27 cellular contexts compared by ENCODE assay signal in genomic region chr15:72127724-72128322, GRCh38.
"Had no signal": no experiment of that assay in that cellular context is flagged by ENCODE, and none has a peak within 500 bp of the region (broad histone marks: within the 10 kb centered on the region; RNA-seq: fewer than 3 reads in every experiment).

No MANE protein-coding gene starts in this region.

- H3K9me3 Mint-ChIP-seq: naive B cell; naive thymus-derived CD8-positive, alpha-beta T cell; natural killer cell treated with Interleukin-12 subunit alpha and Interleukin-12 subunit beta and Interleukin-15 and Interleukin-18, amount 100 ng/mL, for 72 hours; neural progenitor cell; stimulated activated memory B cell treated with anti-CD40 and anti-IgM and Interleukin-4, amounts not matched to agents 10 μg/mL and 1 μg/mL and 100 μg/mL, for 72 hours; stimulated activated naive CD8-positive, alpha-beta T cell treated with anti-CD3 and anti-CD28 coated beads, Interleukin-15, Interleukin-2, amounts not matched to agents 100 ng/mL and 50 ng/mL, for 24 hours had no signal

- H3K27me3 Mint-ChIP-seq: naive B cell; naive thymus-derived CD8-positive, alpha-beta T cell; stimulated activated memory B cell treated with anti-CD40 and anti-IgM and Interleukin-4, amounts not matched to agents 10 μg/mL and 1 μg/mL and 100 μg/mL, for 72 hours; stimulated activated naive CD8-positive, alpha-beta T cell treated with anti-CD3 and anti-CD28 coated beads, Interleukin-15, Interleukin-2, amounts not matched to agents 100 ng/mL and 50 ng/mL, for 24 hours had no signal

- H3K4me1 Mint-ChIP-seq: naive B cell; naive thymus-derived CD8-positive, alpha-beta T cell; neural progenitor cell had no signal

- H2AFZ ChIP-seq: neural progenitor cell had no signal

- H3K4me3 ChIP-seq: neural progenitor cell, pancreas, psoas muscle, skin epidermis, smooth muscle cell, spleen, stomach, thoracic aorta, thyroid gland, tibial nerve, upper lobe of left lung, vagina had no signal

- H3K9me3 ChIP-seq: pancreas, psoas muscle, spleen, stomach, thoracic aorta, thyroid gland, tibial nerve, upper lobe of left lung, vagina had no signal

- H3K36me3 ChIP-seq: neural progenitor cell, pancreas, spleen, stomach, thoracic aorta, thyroid gland, tibial nerve, upper lobe of left lung, vagina had no signal

- H3K27ac ChIP-seq: neural progenitor cell, pancreas, psoas muscle, skin epidermis, spleen, stomach, thoracic aorta, thyroid gland, tibial nerve, upper lobe of left lung, vagina had no signal

- DNase-seq: naive B cell; naive thymus-derived CD8-positive, alpha-beta T cell; pancreas; psoas muscle; right cardiac atrium; spleen; stimulated activated CD4-positive, alpha-beta T cell treated with anti-CD3 and anti-CD28 coated beads, Interleukin-12 subunit alpha, Interleukin-12 subunit beta, amount 100 ng/mL, for 4 hours; stimulated activated CD4-positive, alpha-beta T cell treated with anti-CD3 and anti-CD28 coated beads, Interleukin-1b, Interleukin-23, amount 100 ng/mL, for 48 hours; stimulated activated CD4-positive, alpha-beta T cell treated with anti-CD3 and anti-CD28 coated beads, Interleukin-4, amount 100 ng/mL, for 1 hour; stimulated activated CD4-positive, alpha-beta T cell treated with anti-CD3 and anti-CD28 coated beads, Interleukin-4, amount 100 ng/mL, for 4 hours; stimulated activated CD8-positive, alpha-beta memory T cell treated with anti-CD3 and anti-CD28 coated beads, Interleukin-4, amount 100 ng/mL, for 48 hours; stimulated activated naive CD4-positive, alpha-beta T cell treated with Interleukin-2 at 50 U/mL for 16 hours; stomach; thyroid gland; trophoblast cell; upper lobe of left lung had no signal

- H3K27me3 ChIP-seq: neural progenitor cell, pancreas, spleen, stomach, thyroid gland, tibial nerve, upper lobe of left lung, vagina had no signal

- H3K9ac ChIP-seq: neural progenitor cell had no signal

- FAIRE-seq: pancreas, urothelium cell line had no signal

- H3K4me2 ChIP-seq: neural progenitor cell, smooth muscle cell had no signal

- ATAC-seq: naive thymus-derived CD8-positive, alpha-beta T cell; natural killer cell treated with Interleukin-12 subunit alpha and Interleukin-12 subunit beta and Interleukin-15 and Interleukin-18, amount 100 ng/mL, for 72 hours; pancreas; psoas muscle; right cardiac atrium; sciatic nerve; stimulated activated memory B cell treated with anti-CD40 and anti-IgM and Interleukin-4, amounts not matched to agents 10 μg/mL and 1 μg/mL and 100 μg/mL, for 72 hours had no signal

- H3K27ac Mint-ChIP-seq: naive B cell; natural killer cell treated with Interleukin-12 subunit alpha and Interleukin-12 subunit beta and Interleukin-15 and Interleukin-18, amount 100 ng/mL, for 72 hours; neural progenitor cell; stimulated activated memory B cell treated with anti-CD40 and anti-IgM and Interleukin-4, amounts not matched to agents 10 μg/mL and 1 μg/mL and 100 μg/mL, for 72 hours; stimulated activated naive CD8-positive, alpha-beta T cell treated with anti-CD3 and anti-CD28 coated beads, Interleukin-15, Interleukin-2, amounts not matched to agents 100 ng/mL and 50 ng/mL, for 24 hours had no signal

- H3K4me1 ChIP-seq: neural progenitor cell, pancreas, psoas muscle, stomach, tibial nerve, upper lobe of left lung, vagina had no signal

- H3K36me3 Mint-ChIP-seq: naive B cell; naive thymus-derived CD8-positive, alpha-beta T cell; natural killer cell treated with Interleukin-12 subunit alpha and Interleukin-12 subunit beta and Interleukin-15 and Interleukin-18, amount 100 ng/mL, for 72 hours; neural progenitor cell; stimulated activated memory B cell treated with anti-CD40 and anti-IgM and Interleukin-4, amounts not matched to agents 10 μg/mL and 1 μg/mL and 100 μg/mL, for 72 hours had no signal

- H3K4me3 Mint-ChIP-seq: naive B cell; naive thymus-derived CD8-positive, alpha-beta T cell; natural killer cell treated with Interleukin-12 subunit alpha and Interleukin-12 subunit beta and Interleukin-15 and Interleukin-18, amount 100 ng/mL, for 72 hours; neural progenitor cell; stimulated activated memory B cell treated with anti-CD40 and anti-IgM and Interleukin-4, amounts not matched to agents 10 μg/mL and 1 μg/mL and 100 μg/mL, for 72 hours; stimulated activated naive CD8-positive, alpha-beta T cell treated with anti-CD3 and anti-CD28 coated beads, Interleukin-15, Interleukin-2, amounts not matched to agents 100 ng/mL and 50 ng/mL, for 24 hours had no signal
